In genomic region chr4:142700521-142700920, GRCh38 we compare ENCODE assay signal across 19 cellular contexts.
A peak's percentile ranks its signal among the peaks of the same experiment; 100 is the strongest.
DNase-seq lines count a peak whose midpoint lies in the region; ATAC-seq lines count a peak whose summit lies in the region.
"Had no signal": no experiment of that assay in that cellular context is flagged by ENCODE, and none has a peak within 500 bp of the region (broad histone marks: within the 10 kb centered on the region; RNA-seq: fewer than 3 reads in every experiment).

No MANE protein-coding gene starts in this region.

- CTCF ChIA-PET in activated CD4-positive, alpha-beta T cell treated with anti-CD3 and anti-CD28 coated beads for 36 hours (lab: Charles Lee), result no interaction called here

- no peaks in the 10 kb centered on the region for H3K9me3 ChIP-seq in CD4-positive, CD25-positive, alpha-beta regulatory T cell (ENCODE audit: control insufficient read depth in 2 of 2, low read length in 2 of 2)
- H3K9me3 ChIP-seq in T-helper 17 cell (ENCODE audit: control insufficient read depth, low read length, poor library complexity, severe bottlenecking), result no peaks in the 10 kb centered on the region
- H3K9me3 ChIP-seq: BLaER1 treated with 17β-estradiol and CSF1 and Interleukin-3, amounts not matched to agents 10 nM and 100 nM had no signal

- no peaks in the 10 kb centered on the region for H3K36me3 ChIP-seq in CD4-positive, CD25-positive, alpha-beta regulatory T cell (ENCODE audit: control insufficient read depth, insufficient read depth, low read length)
- H3K36me3 ChIP-seq: BLaER1 treated with 17β-estradiol and CSF1 and Interleukin-3, amounts not matched to agents 10 nM and 100 nM had no signal

- peak overlapping the region; percentile 70 for H3K27ac ChIP-seq in CD4-positive, CD25-positive, alpha-beta regulatory T cell (ENCODE audit: insufficient read depth, low read length, poor library complexity, severe bottlenecking)
- H3K27ac ChIP-seq: 22Rv1; BLaER1 treated with 17β-estradiol and CSF1 and Interleukin-3, amounts not matched to agents 10 nM and 100 nM; HL-60; SK-N-MC had no signal

- H3K4me1 Mint-ChIP-seq in activated CD4-positive, alpha-beta T cell treated with anti-CD3 and anti-CD28 coated beads for 36 hours, result peaks cover 59% of the 10 kb centered on the region
- H3K4me1 Mint-ChIP-seq in CD4-positive, CD25-positive, alpha-beta regulatory T cell, result peaks cover 35 to 64% (median 56%) of the 10 kb centered on the region in 4 donors
- peaks cover 39% of the 10 kb centered on the region for H3K4me1 Mint-ChIP-seq in T-helper 17 cell
- H3K4me1 Mint-ChIP-seq in activated naive CD8-positive, alpha-beta T cell treated with anti-CD3 and anti-CD28 coated beads, Interleukin-2, amount 10 ng/mL, durations not matched to agents 7 days and 5 days, result peaks cover 50% of the 10 kb centered on the region
- H3K4me1 Mint-ChIP-seq: GM23338 had no signal

- intact Hi-C loops in activated CD4-positive, alpha-beta T cell treated with anti-CD3 and anti-CD28 coated beads for 36 hours (cut with DNase I, micrococcal nuclease), result loop anchor here in 1 of 2 experiments (5.0 kb wide), 1 partner anchor 133 kb away; no protein-coding TSS in a partner anchor

- H3K4me3 ChIP-seq in CD4-positive, CD25-positive, alpha-beta regulatory T cell (ENCODE audit: low read depth, low read length), result peak overlapping the region; percentile 71
- H3K4me3 ChIP-seq: BLaER1 treated with 17β-estradiol and CSF1 and Interleukin-3, amounts not matched to agents 10 nM and 100 nM; GM23338; SK-N-MC had no signal

- H3K4me1 ChIP-seq in CD4-positive, CD25-positive, alpha-beta regulatory T cell (ENCODE audit: control insufficient read depth, insufficient read depth, low read length, poor library complexity, severe bottlenecking), result peaks cover 98% of the 10 kb centered on the region

- peaks cover 3% of the 10 kb centered on the region for H3K9me3 Mint-ChIP-seq in activated CD4-positive, alpha-beta T cell treated with anti-CD3 and anti-CD28 coated beads for 36 hours (ENCODE audit: low read depth)
- H3K9me3 Mint-ChIP-seq in CD4-positive, CD25-positive, alpha-beta regulatory T cell, result peaks cover 0 to 6% (median 2%) of the 10 kb centered on the region in 7 donors
- peaks cover 2% of the 10 kb centered on the region for H3K9me3 Mint-ChIP-seq in activated naive CD8-positive, alpha-beta T cell treated with anti-CD3 and anti-CD28 coated beads, Interleukin-2, amount 10 ng/mL, durations not matched to agents 7 days and 5 days
- H3K9me3 Mint-ChIP-seq: GM23338 had no signal

- peaks cover 25% of the 10 kb centered on the region for H3K36me3 Mint-ChIP-seq in activated CD4-positive, alpha-beta T cell treated with anti-CD3 and anti-CD28 coated beads for 36 hours (ENCODE audit: low read depth)
- peaks cover 6% of the 10 kb centered on the region for H3K36me3 Mint-ChIP-seq in CD4-positive, CD25-positive, alpha-beta regulatory T cell
- H3K36me3 Mint-ChIP-seq in T-helper 17 cell (ENCODE audit: low read depth), result peaks cover 5% of the 10 kb centered on the region
- H3K36me3 Mint-ChIP-seq in activated naive CD8-positive, alpha-beta T cell treated with anti-CD3 and anti-CD28 coated beads, Interleukin-2, amount 10 ng/mL, durations not matched to agents 7 days and 5 days, result peaks cover 9% of the 10 kb centered on the region

- no peaks in the 10 kb centered on the region for H3K27me3 ChIP-seq in CD4-positive, CD25-positive, alpha-beta regulatory T cell (ENCODE audit: control insufficient read depth, insufficient read depth, low read length)
- H3K27me3 ChIP-seq: BLaER1 treated with 17β-estradiol and CSF1 and Interleukin-3, amounts not matched to agents 10 nM and 100 nM had no signal

- no peak for ATAC-seq in activated CD4-positive, alpha-beta T cell treated with anti-CD3 and anti-CD28 coated beads for 36 hours
- peak; percentile 28 to 35 for ATAC-seq in CD4-positive, CD25-positive, alpha-beta regulatory T cell (ENCODE audit: low read depth in 2 of 2)
- ATAC-seq in T-helper 17 cell, result peak; percentile 14
- no peak for ATAC-seq in activated naive CD8-positive, alpha-beta T cell treated with anti-CD3 and anti-CD28 coated beads, Interleukin-2, amount 10 ng/mL, durations not matched to agents 7 days and 5 days (ENCODE audit: low read depth)
- ATAC-seq: GM23338 had no signal

- no peaks in the 10 kb centered on the region for H3K27me3 Mint-ChIP-seq in activated CD4-positive, alpha-beta T cell treated with anti-CD3 and anti-CD28 coated beads for 36 hours
- H3K27me3 Mint-ChIP-seq in CD4-positive, CD25-positive, alpha-beta regulatory T cell, result no peaks in the 10 kb centered on the region
- H3K27me3 Mint-ChIP-seq in T-helper 17 cell, result no peaks in the 10 kb centered on the region
- H3K27me3 Mint-ChIP-seq in activated naive CD8-positive, alpha-beta T cell treated with anti-CD3 and anti-CD28 coated beads, Interleukin-2, amount 10 ng/mL, durations not matched to agents 7 days and 5 days, result no peaks in the 10 kb centered on the region

- DNase-seq in activated CD4-positive, alpha-beta T cell treated with anti-CD3 and anti-CD28 coated beads for 36 hours, result no peak
- DNase-seq in activated CD4-positive, alpha-beta T cell treated with anti-CD3 and anti-CD28 coated beads, Interleukin-2, amount 50 U/mL, for 1 hour, result no peak
- DNase-seq in CD4-positive, CD25-positive, alpha-beta regulatory T cell, result peak in 2 of 3 donors; percentile 63 to 85
- DNase-seq in T-helper 17 cell (no peak), NCI-H1436 treated with DMSO at 0.1 percent for 48 hours (lab: John Stamatoyannopoulos, UW) (no peak), SIG-M5 treated with dmso at 0.1 percent for 504 hours (lab: John Stamatoyannopoulos, UW; ENCODE audit: unreplicated experiment) (no peak), GOT3 (lab: John Stamatoyannopoulos, UW) (no peak)
- DNase-seq in activated naive CD8-positive, alpha-beta T cell treated with anti-CD3 and anti-CD28 coated beads, Interleukin-2, amount 10 ng/mL, durations not matched to agents 7 days and 5 days, result no peak
- DNase-seq: Calu3, DMS79, KBM-7, NCI-H1048, NCI-H1694 treated with DMSO at 0.1 percent for 48 hours, NCI-H446 had no signal

- H3K27ac Mint-ChIP-seq in activated CD4-positive, alpha-beta T cell treated with anti-CD3 and anti-CD28 coated beads for 36 hours, result peak overlapping the region; percentile 86
- H3K27ac Mint-ChIP-seq in CD4-positive, CD25-positive, alpha-beta regulatory T cell, result peak overlapping the region; percentile 88 to 93 (median 92)
- peak overlapping the region; percentile 94 for H3K27ac Mint-ChIP-seq in T-helper 17 cell
- H3K27ac Mint-ChIP-seq in activated naive CD8-positive, alpha-beta T cell treated with anti-CD3 and anti-CD28 coated beads, Interleukin-2, amount 10 ng/mL, durations not matched to agents 7 days and 5 days, result peak overlapping the region; percentile 39
- H3K27ac Mint-ChIP-seq: GM23338 had no signal

- POLR2A ChIA-PET in activated CD4-positive, alpha-beta T cell treated with anti-CD3 and anti-CD28 coated beads for 36 hours (lab: Charles Lee), result no interaction called here
- POLR2A ChIA-PET in activated naive CD8-positive, alpha-beta T cell treated with anti-CD3 and anti-CD28 coated beads, Interleukin-2, amount 10 ng/mL, durations not matched to agents 7 days and 5 days (lab: Charles Lee), result no interaction called here

- no peak overlapping the region for H3K4me3 Mint-ChIP-seq in activated CD4-positive, alpha-beta T cell treated with anti-CD3 and anti-CD28 coated beads for 36 hours
- peak overlapping the region; percentile 46 to 71 (median 59) for H3K4me3 Mint-ChIP-seq in CD4-positive, CD25-positive, alpha-beta regulatory T cell
- H3K4me3 Mint-ChIP-seq in T-helper 17 cell, result peak overlapping the region; percentile 26
- peak overlapping the region; percentile 15 for H3K4me3 Mint-ChIP-seq in activated naive CD8-positive, alpha-beta T cell treated with anti-CD3 and anti-CD28 coated beads, Interleukin-2, amount 10 ng/mL, durations not matched to agents 7 days and 5 days
- H3K4me3 Mint-ChIP-seq: GM23338 had no signal

Comparison
In these comparisons a context has a peak if more than half of its experiments do, and no peak if none do; other contexts are left out.
1. ATAC-seq: peak in CD4-positive, CD25-positive, alpha-beta regulatory T cell (2 of 2) and T-helper 17 cell (single experiment); none in activated CD4-positive, alpha-beta T cell treated with anti-CD3 and anti-CD28 coated beads for 36 hours (single experiment) and activated naive CD8-positive, alpha-beta T cell treated with anti-CD3 and anti-CD28 coated beads, Interleukin-2, amount 10 ng/mL, durations not matched to agents 7 days and 5 days (single experiment).
2. DNase-seq: peak in CD4-positive, CD25-positive, alpha-beta regulatory T cell (2 of 3); none in activated CD4-positive, alpha-beta T cell treated with anti-CD3 and anti-CD28 coated beads for 36 hours (single experiment), activated CD4-positive, alpha-beta T cell treated with anti-CD3 and anti-CD28 coated beads, Interleukin-2, amount 50 U/mL, for 1 hour (single experiment), T-helper 17 cell (0 of 3), activated naive CD8-positive, alpha-beta T cell treated with anti-CD3 and anti-CD28 coated beads, Interleukin-2, amount 10 ng/mL, durations not matched to agents 7 days and 5 days (single experiment), NCI-H1436 treated with DMSO at 0.1 percent for 48 hours (single experiment), SIG-M5 treated with dmso at 0.1 percent for 504 hours (single experiment) and GOT3 (single experiment).
3. H3K27ac Mint-ChIP-seq: peak in every context shown above with its lines; median percentile 94 in T-helper 17 cell; 92 in CD4-positive, CD25-positive, alpha-beta regulatory T cell; 86 in activated CD4-positive, alpha-beta T cell treated with anti-CD3 and anti-CD28 coated beads for 36 hours; 39 in activated naive CD8-positive, alpha-beta T cell treated with anti-CD3 and anti-CD28 coated beads, Interleukin-2, amount 10 ng/mL, durations not matched to agents 7 days and 5 days.